1 cellular context compared by ENCODE assay signal in genomic region chr5:136192015-136192525, GRCh38.
TF ChIP-seq lines count a peak whose summit lies in the region.

No MANE protein-coding gene starts in this region.

TF ChIP-seq in endothelial cell of umbilical vein, 7 proteins besides CTCF, POLR2A, EP300 and RAD21:
- TF ChIP-seq EZH2 (IDR thresholded peaks at IDR 0.05; ENCODE audit: borderline replicate concordance, low read depth, low read length, severe bottlenecking) (peak; percentile 97), POLR2AphosphoS5 (IDR thresholded peaks at IDR 0.05; ENCODE audit: insufficient read depth, low read depth, low read length) (no peak)
TF ChIP-seq in endothelial cell of umbilical vein: peak in this region for 1.
